8 cellular contexts compared by ENCODE assay signal in genomic region chr10:3829193-3830050, GRCh38. TPM values are rescaled to one million over a fixed set of nuclear protein-coding genes. Genes with fewer than 3 reads are reported as not detected.
DNase-seq lines count a peak whose midpoint lies in the region; ATAC-seq, FAIRE-seq and TF ChIP-seq lines count a peak whose summit lies in the region.

No MANE protein-coding gene starts in this region.

- H4K20me1 ChIP-seq in DND-41 (ENCODE audit: insufficient read depth, low read length): no peaks in the 10 kb centered on the region

- H3K4me2 ChIP-seq in DND-41 (ENCODE audit: insufficient read depth, low read length): peak overlapping the region; percentile 59

- H2AFZ ChIP-seq in DND-41 (ENCODE audit: low read depth, low read length): peak overlapping the region; percentile 82

- H3K4me3 ChIP-seq in DND-41 (ENCODE audit: low read depth in 1 of 2, low read length in 2 of 2) (peak overlapping the region in 1 of 2 experiments; percentile 39; a peak in 2 of 4 replicates), esophagus squamous epithelium (peak overlapping the region; percentile 32 to 65 (median 50)), prostate gland (peak overlapping the region; percentile 25 to 26)

- peak overlapping the region; percentile 86 for H3K27ac ChIP-seq in DND-41 (ENCODE audit: low read length)
- H3K27ac ChIP-seq in RWPE1: peak overlapping the region; percentile 74
- peak overlapping the region; percentile 65 to 80 (median 76) for H3K27ac ChIP-seq in esophagus squamous epithelium
- H3K27ac ChIP-seq in prostate gland: peak overlapping the region; percentile 9 to 49
- H3K27ac ChIP-seq in caudate nucleus (ENCODE audit: low read depth, low read length): no peak overlapping the region

- peak overlapping the region; percentile 46 for H3K9ac ChIP-seq in DND-41 (ENCODE audit: low read depth, low read length)

- H3K4me1 ChIP-seq in DND-41 (ENCODE audit: insufficient read depth, low read length): peaks cover 18% of the 10 kb centered on the region
- peaks cover 0 to 32% (median 10%) of the 10 kb centered on the region in 3 donors for H3K4me1 ChIP-seq in esophagus squamous epithelium
- no peaks in the 10 kb centered on the region for H3K4me1 ChIP-seq in prostate gland (replicated peaks)

- 47 to 64% methylated on average over 4 of the region's 7 CpGs for WGBS in esophagus squamous epithelium, 2 donors
- WGBS in prostate gland: 68% methylated on average over 7 of the region's 7 CpGs

- POLR2A ChIA-PET in RWPE1 (lab: Yijun Ruan, JAX; ENCODE audit: low non-redundant PET): interaction anchor here (0.6 to 0.7 kb wide), 2 partner anchors 620 to 1721 kb away, joined by 3 to 4 read pairs; no protein-coding TSS in a partner anchor

- intact Hi-C loops in esophagus squamous epithelium (cut with DNase I) (no loop called here), prostate gland (cut with DNase I) (no loop called here)

- DNase-seq in DND-41 (no peak), RWPE1 (ENCODE audit: low spot score) (no peak), esophagus squamous epithelium (lab: John Stamatoyannopoulos, UW) (no peak), prostate gland (ENCODE audit: low spot score) (no peak), caudate nucleus (lab: John Stamatoyannopoulos, UW) (no peak), D721Med (ENCODE audit: insufficient read length, low spot score) (no peak), NCI-H1694 (lab: John Stamatoyannopoulos, UW) (no peak)

- no peaks in the 10 kb centered on the region for H3K9me3 ChIP-seq in DND-41 (ENCODE audit: insufficient read depth, low read length, severe bottlenecking)
- no peaks in the 10 kb centered on the region for H3K9me3 ChIP-seq in esophagus squamous epithelium
- H3K9me3 ChIP-seq in prostate gland: no peaks in the 10 kb centered on the region

- no peaks in the 10 kb centered on the region for H3K36me3 ChIP-seq in DND-41 (ENCODE audit: insufficient read depth, low read length)
- no peaks in the 10 kb centered on the region for H3K36me3 ChIP-seq in esophagus squamous epithelium
- H3K36me3 ChIP-seq in prostate gland: no peaks in the 10 kb centered on the region

- TF ChIP-seq CTCF in DND-41 (IDR thresholded peaks at IDR 0.05; ENCODE audit: borderline replicate concordance, extremely low read depth, low read length, poor library complexity, severe bottlenecking) (no peak), RWPE1 (conservative IDR thresholded peaks at IDR 0.05; ENCODE audit: low read depth) (no peak), esophagus squamous epithelium (IDR thresholded peaks at IDR 0.05) (no peak), prostate gland (IDR thresholded peaks at IDR 0.05) (no peak), D721Med (IDR thresholded peaks at IDR 0.05; ENCODE audit: insufficient read depth, missing control alignments) (no peak)

- no peaks in the 10 kb centered on the region for H3K79me2 ChIP-seq in DND-41 (ENCODE audit: insufficient read depth, low read length)

- H3K27me3 ChIP-seq in DND-41 (ENCODE audit: insufficient read depth, low read length, poor library complexity): no peaks in the 10 kb centered on the region
- H3K27me3 ChIP-seq in esophagus squamous epithelium: no peaks in the 10 kb centered on the region
- no peaks in the 10 kb centered on the region for H3K27me3 ChIP-seq in prostate gland (replicated peaks; ENCODE audit: insufficient read depth)

- no peak for TF ChIP-seq POLR2A in esophagus squamous epithelium (IDR thresholded peaks at IDR 0.05)
- no peak for TF ChIP-seq POLR2A in prostate gland (IDR thresholded peaks at IDR 0.05)
- no peak for TF ChIP-seq POLR2A in GM18505 (IDR thresholded peaks at IDR 0.05; ENCODE audit: borderline replicate concordance, extremely low read depth, insufficient read depth, insufficient read length)

- CTCF ChIA-PET in RWPE1 (lab: Yijun Ruan, JAX): interaction anchor here (0.6 kb wide), 1 partner anchor 102 kb away, joined by 3 read pairs; no protein-coding TSS in a partner anchor

- no peak for FAIRE-seq in D721Med (lab: Jason Lieb, UNC)

- ATAC-seq in DND-41 (ENCODE audit: insufficient read depth, low read depth) (peak; percentile 57), GM18505 (IDR thresholded peaks at IDR 0.05; ENCODE audit: unreplicated experiment) (no peak)

RNA-seq across cellular contexts. Expression of gene KLF6, which starts 44.4 kb away (rescaled TPM):
- total RNA-seq in esophagus squamous epithelium (10 to 100 TPM; 39.6 to 91.2 (median 74.2) TPM), prostate gland (10 to 100 TPM; 17.5 to 42.3 TPM)
